23 cellular contexts compared by ENCODE assay signal in genomic region chr17:37315601-37316000, GRCh38.
DNase-seq lines count a peak whose midpoint lies in the region; ATAC-seq, FAIRE-seq and TF ChIP-seq lines count a peak whose summit lies in the region.
"Had no signal": no experiment of that assay in that cellular context is flagged by ENCODE, and none has a peak within 500 bp of the region (broad histone marks: within the 10 kb centered on the region; RNA-seq: fewer than 3 reads in every experiment).

No MANE protein-coding gene starts in this region.

- H3K4me3 ChIP-seq in BE2C (ENCODE audit: low read depth, low read length): no peak overlapping the region
- no peak overlapping the region for H3K4me3 ChIP-seq in HCT116 (replicated peaks in 1 of 2; ENCODE audit: low read depth in 1 of 2, low read length in 2 of 2)
- H3K4me3 ChIP-seq in endodermal cell (ENCODE audit: low read length): no peak overlapping the region
- H3K4me3 ChIP-seq: GM23338 had no signal

- peaks cover 23% of the 10 kb centered on the region for H3K36me3 Mint-ChIP-seq in endodermal cell (ENCODE audit: low read depth)
- peaks cover 2% of the 10 kb centered on the region for H3K36me3 Mint-ChIP-seq in osteocyte (ENCODE audit: unreplicated experiment)

- RAD21 ChIA-PET in HCT116 (lab: Charles Lee; ENCODE audit: low non-redundant PET in 1 of 2, low total read pairs in 2 of 2, uncharacterized antibody in 2 of 2, unreplicated experiment in 2 of 2): no interaction called here

- BruUV-seq in HCT116 (replicated peaks; lab: Mats Ljungman, UMichigan): TSS peak; percentile 10

- no peak overlapping the region for H2AFZ ChIP-seq in HCT116 (ENCODE audit: low read depth, low read length, poor library complexity, severe bottlenecking)
- H2AFZ ChIP-seq: GM23338 had no signal

- no peak for TF ChIP-seq POLR2A in HCT116 (IDR thresholded peaks at IDR 0.05; ENCODE audit: borderline replicate concordance, extremely low read depth, insufficient read depth, insufficient read length)

- no peak for FAIRE-seq in RCC 7860 (lab: Jason Lieb, UNC)
- FAIRE-seq: A204.1, D721Med, GM12891, GM18507 had no signal

- H3K9me3 Mint-ChIP-seq in endodermal cell: no peaks in the 10 kb centered on the region
- H3K9me3 Mint-ChIP-seq in osteocyte (ENCODE audit: unreplicated experiment): no peaks in the 10 kb centered on the region
- H3K9me3 Mint-ChIP-seq: CD8-positive, alpha-beta T cell; GM23338; H9; HFFc6 had no signal

- H3K4me1 Mint-ChIP-seq in endodermal cell (peaks cover 4% of the 10 kb centered on the region), osteocyte (ENCODE audit: unreplicated experiment) (peaks cover 5% of the 10 kb centered on the region)

- H3K4me1 ChIP-seq in BE2C: no peaks in the 10 kb centered on the region; the same call in 1 of the 2 replicates
- H3K4me1 ChIP-seq in HCT116 (ENCODE audit: control insufficient read depth in 1 of 2, insufficient read depth in 2 of 2, low read length in 2 of 2): no peaks in the 10 kb centered on the region
- H3K4me1 ChIP-seq in endodermal cell (ENCODE audit: control insufficient read depth, insufficient read depth, low read length): no peaks in the 10 kb centered on the region

- H3K27me3 Mint-ChIP-seq in endodermal cell (ENCODE audit: insufficient read depth) (no peaks in the 10 kb centered on the region), osteocyte (ENCODE audit: unreplicated experiment) (no peaks in the 10 kb centered on the region)
- H3K27me3 Mint-ChIP-seq: CD4-positive, CD25-positive, alpha-beta regulatory T cell had no signal

- H3K9ac ChIP-seq in HCT116 (ENCODE audit: low read length): no peak overlapping the region
- no peak overlapping the region for H3K9ac ChIP-seq in endodermal cell (ENCODE audit: extremely low read depth, low read length, poor library complexity, severe bottlenecking)

- H3K79me2 ChIP-seq in HCT116 (ENCODE audit: insufficient read depth, low read length): peaks cover 65% of the 10 kb centered on the region

- TF ChIP-seq RAD21 in HCT116 (IDR thresholded peaks at IDR 0.05; ENCODE audit: low read depth): no peak

- ATAC-seq in HCT116: no peak
- ATAC-seq: CD8-positive, alpha-beta T cell; GM23338 had no signal

- DNase-seq in BE2C (peak; percentile 29), HCT116 (ENCODE audit: low read depth, low spot score) (no peak), endodermal cell (peak; percentile 21), osteocyte (ENCODE audit: extremely low spot score, unreplicated experiment) (peak; percentile 10), NCI-H2196 (lab: John Stamatoyannopoulos, UW; ENCODE audit: unreplicated experiment) (no peak), COR-L47 (lab: John Stamatoyannopoulos, UW) (no peak), RCC 7860 (ENCODE audit: low spot score) (no peak)
- DNase-seq: AML-193; C1 segment of cervical spinal cord; CD4-positive, CD25-positive, alpha-beta regulatory T cell; CD8-positive, alpha-beta T cell; DMS 273 treated with DMSO at 0.1 percent for 48 hours; DMS79; EL; GF-D8; H9; HFFc6 had no signal

- H3K27ac ChIP-seq in HCT116 (ENCODE audit: low read depth, low read length) (no peak overlapping the region), endodermal cell (ENCODE audit: low read depth, low read length) (no peak overlapping the region)
- H3K27ac ChIP-seq: 22Rv1 had no signal

- no peak overlapping the region for H3K4me2 ChIP-seq in HCT116 (ENCODE audit: low read length)
- H3K4me2 ChIP-seq: GM23338 had no signal

- H3K4me3 Mint-ChIP-seq in endodermal cell (no peak overlapping the region), osteocyte (ENCODE audit: unreplicated experiment) (no peak overlapping the region)
- H3K4me3 Mint-ChIP-seq: CD4-positive, CD25-positive, alpha-beta regulatory T cell; CD8-positive, alpha-beta T cell; GM23338; H9; HFFc6 had no signal

- TF ChIP-seq CTCF in BE2C (IDR thresholded peaks at IDR 0.05; ENCODE audit: low read depth, low read length) (no peak), HCT116 (IDR thresholded peaks at IDR 0.05 in 2 of 3, conservative IDR thresholded peaks at IDR 0.05 in 1 of 3; ENCODE audit: borderline replicate concordance in 1 of 3, insufficient read depth in 1 of 3, low read depth in 2 of 3, low read length in 2 of 3) (no peak), endodermal cell (conservative IDR thresholded peaks at IDR 0.05) (no peak), osteocyte (IDR thresholded peaks at IDR 0.05) (no peak)

- intact Hi-C loops in HCT116 (cut with micrococcal nuclease): no loop called here

- H3K27ac Mint-ChIP-seq in endodermal cell (no peak overlapping the region), osteocyte (ENCODE audit: unreplicated experiment) (no peak overlapping the region)
- H3K27ac Mint-ChIP-seq: CD4-positive, CD25-positive, alpha-beta regulatory T cell; CD8-positive, alpha-beta T cell; GM23338; HFFc6 had no signal

- POLR2A ChIA-PET in HCT116 (lab: Charles Lee): interaction anchor here (0.6 kb wide), 1 partner anchor 44 kb away, joined by 5 read pairs; no protein-coding TSS in a partner anchor

- H3K27me3 ChIP-seq in BE2C: no peaks in the 10 kb centered on the region
- H3K27me3 ChIP-seq in HCT116 (ENCODE audit: insufficient read depth, low read length): no peaks in the 10 kb centered on the region
- no peaks in the 10 kb centered on the region for H3K27me3 ChIP-seq in endodermal cell (ENCODE audit: control insufficient read depth, insufficient read depth, low read length, poor library complexity, severe bottlenecking)

- no peaks in the 10 kb centered on the region for H3K9me3 ChIP-seq in BE2C
- no peaks in the 10 kb centered on the region for H3K9me3 ChIP-seq in HCT116 (ENCODE audit: control insufficient read depth in 1 of 2, insufficient read depth in 1 of 2, low read depth in 1 of 2, low read length in 2 of 2)
- H3K9me3 ChIP-seq in endodermal cell (ENCODE audit: control insufficient read depth, low read length): no peaks in the 10 kb centered on the region

- no peaks in the 10 kb centered on the region for H3K9me2 ChIP-seq in HCT116 (ENCODE audit: insufficient read depth)

- H3K36me3 ChIP-seq in BE2C (peaks cover 24% of the 10 kb centered on the region), HCT116 (ENCODE audit: control insufficient read depth in 1 of 2, insufficient read depth in 2 of 2, low read length in 2 of 2) (peaks cover 4% of the 10 kb centered on the region in 2 experiments; a peak in 2 of 4 replicates), endodermal cell (ENCODE audit: control insufficient read depth, insufficient read depth, low read length) (peaks cover 12% of the 10 kb centered on the region)

- peaks cover 3% of the 10 kb centered on the region for H4K20me1 ChIP-seq in HCT116 (ENCODE audit: insufficient read depth)

- CTCF ChIA-PET in HCT116 (lab: Charles Lee): no interaction called here

TF ChIP-seq in HCT116, 20 proteins besides CTCF, POLR2A, EP300 and RAD21 (continues in another document):
- TF ChIP-seq YY1 (IDR thresholded peaks at IDR 0.05; ENCODE audit: extremely low read depth, insufficient replicate concordance, low read depth, low read length) (no peak), SRF (IDR thresholded peaks at IDR 0.05; ENCODE audit: low read depth) (no peak), SP1 (IDR thresholded peaks at IDR 0.05; ENCODE audit: low read depth) (no peak), POLR2AphosphoS5 (IDR thresholded peaks at IDR 0.05; ENCODE audit: low read depth, low read length) (no peak), EZH2phosphoT487 (IDR thresholded peaks at IDR 0.05; ENCODE audit: borderline replicate concordance) (no peak), ZNF274 (IDR thresholded peaks at IDR 0.05; ENCODE audit: low read depth, low read length) (no peak), REST (IDR thresholded peaks at IDR 0.05; ENCODE audit: low read depth) (no peak), TCF7L2 (IDR thresholded peaks at IDR 0.05; ENCODE audit: borderline replicate concordance, extremely low read depth, insufficient read depth, insufficient read length) (no peak), CBX3 (IDR thresholded peaks at IDR 0.05; ENCODE audit: low read depth) (no peak), ZFX (IDR thresholded peaks at IDR 0.05) (no peak), EGR1 (IDR thresholded peaks at IDR 0.05; ENCODE audit: low read depth) (no peak), FOSL1 (IDR thresholded peaks at IDR 0.05; ENCODE audit: low read depth) (no peak), ELF1 (IDR thresholded peaks at IDR 0.05; ENCODE audit: borderline replicate concordance, low read depth) (no peak), EZH2 (IDR thresholded peaks at IDR 0.05) (no peak)

Comparison
In these comparisons a context has a peak if more than half of its experiments do, and no peak if none do; other contexts are left out.
1. DNase-seq: peak in BE2C (single experiment), endodermal cell (single experiment) and osteocyte (single experiment); none in HCT116 (single experiment), NCI-H2196 (single experiment), COR-L47 (single experiment) and RCC 7860 (single experiment).